In the genomic region with DNA sequence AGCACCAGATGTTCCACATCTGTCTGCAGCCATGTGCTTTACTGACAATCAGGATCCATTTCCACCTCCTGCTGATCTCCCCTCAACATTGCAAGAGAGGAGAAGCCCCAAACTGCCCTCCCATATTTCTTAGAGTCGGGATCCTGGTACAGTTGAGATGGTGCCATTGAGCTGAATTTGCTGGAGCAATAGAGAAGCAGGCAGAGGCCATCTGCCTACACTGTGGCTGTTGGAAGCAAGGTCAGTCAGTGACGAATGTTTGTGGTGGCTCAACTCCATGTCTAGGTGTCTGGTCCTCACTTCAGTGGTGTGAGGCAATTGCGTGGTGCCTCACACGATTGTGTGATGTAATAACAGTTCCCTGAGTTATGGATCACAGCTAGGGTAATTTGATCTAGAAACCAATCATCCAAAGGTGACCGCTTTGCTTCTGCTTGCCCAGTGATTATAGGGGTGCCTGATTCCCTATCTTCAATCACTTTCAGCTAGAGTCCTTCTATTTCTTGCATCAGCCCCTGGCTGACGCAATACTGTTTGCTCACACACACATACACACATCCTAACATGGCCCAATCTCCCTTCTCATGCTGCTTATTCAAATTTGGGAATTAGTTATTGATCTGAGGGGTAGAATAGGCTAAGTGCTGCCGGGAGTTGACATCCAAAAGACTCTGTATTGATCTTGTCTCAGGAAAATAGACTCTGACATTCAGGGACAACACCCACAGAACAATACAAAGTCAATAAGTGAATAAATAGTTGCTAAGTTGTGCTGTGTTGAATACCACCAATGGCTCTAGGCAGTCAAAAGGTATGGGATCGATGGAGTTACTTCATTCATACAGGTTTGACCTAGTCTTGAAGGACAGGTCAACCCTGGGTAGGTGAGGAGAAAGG, we compare ENCODE assay signal across 23 cellular contexts. TPM values are rescaled to one million over a fixed set of nuclear protein-coding genes. Genes with fewer than 3 reads are reported as not detected.
DNase-seq lines count a peak whose midpoint lies in the region; ATAC-seq and TF ChIP-seq lines count a peak whose summit lies in the region.
"Had no signal": no experiment of that assay in that cellular context is flagged by ENCODE, and none has a peak within 500 bp of the region (broad histone marks: within the 10 kb centered on the region; RNA-seq: fewer than 3 reads in every experiment).

No MANE protein-coding gene starts in this region.

- H4K5ac ChIP-seq in IMR-90 (ENCODE audit: low read depth, low read length), result no peak overlapping the region

- no peak overlapping the region for H2BK12ac ChIP-seq in trophoblast cell (ENCODE audit: low read length)

- H2AFZ ChIP-seq in IMR-90 (replicated peaks; ENCODE audit: low read length, poor library complexity) (no peak overlapping the region), trophoblast cell (ENCODE audit: insufficient read depth, low read length, poor library complexity) (no peak overlapping the region)
- H2AFZ ChIP-seq: parathyroid adenoma had no signal

- WGBS in IMR-90 (ENCODE audit: extremely low coverage in 2 of 2, insufficient read length in 1 of 2), 2 experiments, result no CpG with 5 or more reads among the region's 8 CpGs
- no CpG with 5 or more reads among the region's 8 CpGs for WGBS in trophoblast cell (ENCODE audit: extremely low coverage, insufficient coverage, insufficient read length)

- H3K4me1 Mint-ChIP-seq in WTC11, result no peaks in the 10 kb centered on the region
- peaks cover 2% of the 10 kb centered on the region for H3K4me1 Mint-ChIP-seq in activated CD4-positive, alpha-beta T cell treated with anti-CD3 and anti-CD28 coated beads for 36 hours
- H3K4me1 Mint-ChIP-seq: naive thymus-derived CD8-positive, alpha-beta T cell had no signal

- no peak overlapping the region for H2AK9ac ChIP-seq in IMR-90 (replicated peaks; ENCODE audit: low read depth, low read length, poor library complexity)

- H4K12ac ChIP-seq in trophoblast cell (ENCODE audit: low read depth, low read length), result no peak overlapping the region

- TF ChIP-seq CTCF in IMR-90 (conservative IDR thresholded peaks at IDR 0.05; ENCODE audit: low read depth, low read length) (no peak), WTC11 (IDR thresholded peaks at IDR 0.05) (no peak), fibroblast of pulmonary artery (IDR thresholded peaks at IDR 0.05; ENCODE audit: low read length, missing control alignments) (no peak)

- no TSS peak for BruUV-seq in IMR-90 (replicated peaks; lab: Mats Ljungman, UMichigan)

- no peak overlapping the region for H3K4me3 ChIP-seq in IMR-90 (ENCODE audit: insufficient read depth, low read depth, low read length)
- H3K4me3 ChIP-seq in fibroblast of pulmonary artery (replicated peaks; ENCODE audit: low read depth, low read length), result no peak overlapping the region
- no peak overlapping the region for H3K4me3 ChIP-seq in trophoblast cell (ENCODE audit: low read depth, low read length)
- H3K4me3 ChIP-seq: adrenal gland; BLaER1 treated with 17β-estradiol and CSF1 and Interleukin-3, amounts not matched to agents 10 nM and 100 nM; esophagus squamous epithelium; skin epidermis had no signal

- H3K14ac ChIP-seq in IMR-90 (replicated peaks; ENCODE audit: low read depth, low read length) (no peak overlapping the region), trophoblast cell (ENCODE audit: low read length) (no peak overlapping the region)

- H3K9ac ChIP-seq in IMR-90 (ENCODE audit: low read depth, low read length), result no peak overlapping the region
- H3K9ac ChIP-seq in trophoblast cell (ENCODE audit: low read length), result no peak overlapping the region
- H3K9ac ChIP-seq: BLaER1 treated with 17β-estradiol and CSF1 and Interleukin-3, amounts not matched to agents 10 nM and 100 nM; parathyroid adenoma had no signal

- POLR2A ChIA-PET in IMR-90 (lab: Charles Lee; ENCODE audit: unreplicated experiment) (interaction anchor here (0.5 kb wide), 1 partner anchor 262 kb away, joined by 17 read pairs; no protein-coding TSS in a partner anchor), WTC11 (lab: Charles Lee) (no interaction called here)
- POLR2A ChIA-PET in activated CD4-positive, alpha-beta T cell treated with anti-CD3 and anti-CD28 coated beads for 36 hours (lab: Charles Lee), result no interaction called here

- intact Hi-C loops in IMR-90 (cut with micrococcal nuclease) (no loop called here), Right ventricle myocardium superior (cut with DNase I) (no loop called here)
- intact Hi-C loops in activated CD4-positive, alpha-beta T cell treated with anti-CD3 and anti-CD28 coated beads for 36 hours (cut with DNase I, micrococcal nuclease), result no loop called here

- H3K27me3 Mint-ChIP-seq in WTC11 (ENCODE audit: low read depth), result peaks cover 12% of the 10 kb centered on the region
- peaks cover 15% of the 10 kb centered on the region for H3K27me3 Mint-ChIP-seq in activated CD4-positive, alpha-beta T cell treated with anti-CD3 and anti-CD28 coated beads for 36 hours

- H4K20me1 ChIP-seq in IMR-90 (ENCODE audit: insufficient read depth, low read length), result no peaks in the 10 kb centered on the region
- H4K20me1 ChIP-seq: BLaER1 treated with 17β-estradiol and CSF1 and Interleukin-3, amounts not matched to agents 10 nM and 100 nM had no signal

- H3K36me3 ChIP-seq in IMR-90 (ENCODE audit: control insufficient read depth, insufficient read depth, low read length) (no peaks in the 10 kb centered on the region), trophoblast cell (ENCODE audit: control insufficient read depth in 1 of 2, insufficient read depth in 2 of 2, low read length in 2 of 2) (no peaks in the 10 kb centered on the region)
- H3K36me3 ChIP-seq: adrenal gland; BLaER1 treated with 17β-estradiol and CSF1 and Interleukin-3, amounts not matched to agents 10 nM and 100 nM; esophagus squamous epithelium had no signal

- TF ChIP-seq RAD21 in IMR-90 (IDR thresholded peaks at IDR 0.05; ENCODE audit: low read length), result no peak

- H2BK120ac ChIP-seq in IMR-90 (ENCODE audit: low read depth, low read length) (no peak overlapping the region), trophoblast cell (ENCODE audit: insufficient read depth, low read length, poor library complexity) (no peak overlapping the region)

- H3K4me2 ChIP-seq in IMR-90 (ENCODE audit: low read depth, low read length) (no peak overlapping the region), trophoblast cell (ENCODE audit: low read length) (no peak overlapping the region)
- H3K4me2 ChIP-seq: BLaER1 treated with 17β-estradiol and CSF1 and Interleukin-3, amounts not matched to agents 10 nM and 100 nM had no signal

- H3K27me3 ChIP-seq in IMR-90 (ENCODE audit: control insufficient read depth, insufficient read depth, low read length) (no peaks in the 10 kb centered on the region; the same call in 1 of the 2 replicates), trophoblast cell (ENCODE audit: insufficient read depth, low read length) (no peaks in the 10 kb centered on the region)
- H3K27me3 ChIP-seq: adrenal gland; BLaER1 treated with 17β-estradiol and CSF1 and Interleukin-3, amounts not matched to agents 10 nM and 100 nM; esophagus squamous epithelium had no signal

- in situ Hi-C loops in IMR-90 (cut with MboI; ENCODE audit: low sequenced_read_pairs), result no loop called here

- H4K91ac ChIP-seq in IMR-90 (ENCODE audit: insufficient read depth, low read depth, low read length) (peak overlapping the region; percentile 36; the same call in 1 of the 2 replicates), trophoblast cell (ENCODE audit: low read depth, low read length) (no peak overlapping the region)

- no peak overlapping the region for H3K4me3 Mint-ChIP-seq in WTC11
- no peak overlapping the region for H3K4me3 Mint-ChIP-seq in activated CD4-positive, alpha-beta T cell treated with anti-CD3 and anti-CD28 coated beads for 36 hours
- H3K4me3 Mint-ChIP-seq: activated CD4-positive, alpha-beta T cell treated with anti-CD3 and anti-CD28 coated beads, Interleukin-2, amount 10 ng/mL, durations not matched to agents 24 days and 14 days; memory B cell; naive thymus-derived CD8-positive, alpha-beta T cell had no signal

- CTCF ChIA-PET in IMR-90 (lab: Yijun Ruan, JAX), result interaction anchor here (0.6 kb wide), 1 partner anchor 49 kb away, joined by 3 read pairs; no protein-coding TSS in a partner anchor
- CTCF ChIA-PET in WTC11 (lab: Charles Lee), result no interaction called here
- CTCF ChIA-PET in activated CD4-positive, alpha-beta T cell treated with anti-CD3 and anti-CD28 coated beads for 36 hours (lab: Charles Lee), result no interaction called here

- H3K4me1 ChIP-seq in IMR-90 (ENCODE audit: control insufficient read depth, insufficient read depth, low read length), result peaks cover 8% of the 10 kb centered on the region
- H3K4me1 ChIP-seq in trophoblast cell (ENCODE audit: control insufficient read depth in 1 of 2, insufficient read depth in 2 of 2, low read length in 2 of 2), result no peaks in the 10 kb centered on the region
- H3K4me1 ChIP-seq: adrenal gland; BLaER1 treated with 17β-estradiol and CSF1 and Interleukin-3, amounts not matched to agents 10 nM and 100 nM; parathyroid adenoma had no signal

- no peaks in the 10 kb centered on the region for H3K36me3 Mint-ChIP-seq in WTC11
- no peaks in the 10 kb centered on the region for H3K36me3 Mint-ChIP-seq in activated CD4-positive, alpha-beta T cell treated with anti-CD3 and anti-CD28 coated beads for 36 hours (ENCODE audit: low read depth)
- H3K36me3 Mint-ChIP-seq: memory B cell; naive thymus-derived CD8-positive, alpha-beta T cell had no signal

- peaks cover 5% of the 10 kb centered on the region for H3K9me3 Mint-ChIP-seq in WTC11
- H3K9me3 Mint-ChIP-seq in activated CD4-positive, alpha-beta T cell treated with anti-CD3 and anti-CD28 coated beads for 36 hours (ENCODE audit: low read depth), result no peaks in the 10 kb centered on the region
- H3K9me3 Mint-ChIP-seq: activated CD4-positive, alpha-beta T cell treated with anti-CD3 and anti-CD28 coated beads, Interleukin-2, amount 10 ng/mL, durations not matched to agents 24 days and 14 days; memory B cell; naive thymus-derived CD8-positive, alpha-beta T cell had no signal

- no peak for TF ChIP-seq POLR2A in IMR-90 (IDR thresholded peaks at IDR 0.05; ENCODE audit: low read depth, low read length)

- H3K4ac ChIP-seq in IMR-90 (ENCODE audit: low read depth, low read length) (no peak overlapping the region; the same call in 1 of the 2 replicates), trophoblast cell (ENCODE audit: low read depth, low read length) (no peak overlapping the region)

- no peak overlapping the region for H3K27ac Mint-ChIP-seq in WTC11
- H3K27ac Mint-ChIP-seq in activated CD4-positive, alpha-beta T cell treated with anti-CD3 and anti-CD28 coated beads for 36 hours, result no peak overlapping the region
- H3K27ac Mint-ChIP-seq: activated CD4-positive, alpha-beta T cell treated with anti-CD3 and anti-CD28 coated beads, Interleukin-2, amount 10 ng/mL, durations not matched to agents 24 days and 14 days; memory B cell; naive thymus-derived CD8-positive, alpha-beta T cell had no signal

- H3K79me1 ChIP-seq in IMR-90 (ENCODE audit: low read depth in 1 of 2, low read length in 2 of 2), result no peaks in the 10 kb centered on the region
- no peaks in the 10 kb centered on the region for H3K79me1 ChIP-seq in trophoblast cell (ENCODE audit: low read length)

- dilution Hi-C loops in IMR-90 (cut with HindIII; ENCODE audit: low sequenced_read_pairs, unreplicated experiment), result no loop called here

- H3K23ac ChIP-seq in IMR-90 (ENCODE audit: low read depth, low read length), result no peak overlapping the region
- no peak overlapping the region for H3K23ac ChIP-seq in trophoblast cell (ENCODE audit: low read length)

- H2BK15ac ChIP-seq in IMR-90 (ENCODE audit: low read depth, low read length), result no peak overlapping the region

- H2BK5ac ChIP-seq in IMR-90 (ENCODE audit: low read depth, low read length, poor library complexity, severe bottlenecking), result no peak overlapping the region
- H2BK5ac ChIP-seq in trophoblast cell (ENCODE audit: low read depth, low read length, poor library complexity), result no peak overlapping the region

- no peak for ATAC-seq in IMR-90 (ENCODE audit: low read depth)
- no peak for ATAC-seq in WTC11
- ATAC-seq in activated CD4-positive, alpha-beta T cell treated with anti-CD3 and anti-CD28 coated beads for 36 hours, result no peak
- ATAC-seq in Right ventricle myocardium superior (ENCODE audit: poor library complexity), result no peak
- ATAC-seq: naive thymus-derived CD8-positive, alpha-beta T cell had no signal

- H4K8ac ChIP-seq in IMR-90 (ENCODE audit: low read depth in 2 of 2, low read length in 2 of 2) (no peak overlapping the region), trophoblast cell (ENCODE audit: low read depth, low read length) (no peak overlapping the region)

- no peaks in the 10 kb centered on the region for H3K9me1 ChIP-seq in IMR-90 (ENCODE audit: insufficient read depth, low read length)

- DNase-seq in IMR-90, result peak; percentile 18
- DNase-seq in WTC11 (ENCODE audit: low spot score), result no peak
- peak; percentile 66 for DNase-seq in fibroblast of pulmonary artery (ENCODE audit: low read depth)
- peak; percentile 19 for DNase-seq in renal cortical epithelial cell (ENCODE audit: low read depth)
- DNase-seq in activated CD4-positive, alpha-beta T cell treated with anti-CD3 and anti-CD28 coated beads for 36 hours, result no peak
- DNase-seq in trophoblast cell, result no peak
- no peak for DNase-seq in NCI-H1105 (lab: John Stamatoyannopoulos, UW)
- DNase-seq in Right ventricle myocardium superior, result no peak
- DNase-seq: activated CD4-positive, alpha-beta T cell treated with anti-CD3 and anti-CD28 coated beads, Interleukin-2, amount 10 ng/mL, durations not matched to agents 24 days and 14 days; activated effector memory CD4-positive, alpha-beta T cell treated with anti-CD3 and anti-CD28 coated beads, Interleukin-2, amount 50 U/mL, for 16 hours; adrenal gland; central memory CD4-positive, alpha-beta T cell; esophagus squamous epithelium; hypothalamus; Kasumi-1; kidney; naive thymus-derived CD8-positive, alpha-beta T cell; NCI-H1436 treated with DMSO at 0.1 percent for 48 hours; stimulated activated CD4-positive, alpha-beta T cell treated with anti-CD3 and anti-CD28 coated beads, Interleukin-4, amount 100 ng/mL, for 24 hours had no signal

- H2BK20ac ChIP-seq in IMR-90 (ENCODE audit: low read depth, low read length), result 0 out of 2 replicates have a peak overlapping the region, but pooled peaks have one; percentile 67

- no peaks in the 10 kb centered on the region for H3K9me3 ChIP-seq in IMR-90 (ENCODE audit: control insufficient read depth, insufficient read depth, low read length)
- H3K9me3 ChIP-seq in trophoblast cell (ENCODE audit: insufficient read depth, low read depth, low read length), result no peaks in the 10 kb centered on the region
- H3K9me3 ChIP-seq: adrenal gland; BLaER1 treated with 17β-estradiol and CSF1 and Interleukin-3, amounts not matched to agents 10 nM and 100 nM; esophagus squamous epithelium had no signal

- H3K79me2 ChIP-seq in trophoblast cell (ENCODE audit: control insufficient read depth, insufficient read depth, low read length, poor library complexity), result no peaks in the 10 kb centered on the region
- H3K79me2 ChIP-seq: parathyroid adenoma had no signal

- no peak overlapping the region for H2AK5ac ChIP-seq in IMR-90 (ENCODE audit: low read depth, low read length)
- H2AK5ac ChIP-seq in trophoblast cell (ENCODE audit: low read length), result no peak overlapping the region

- peak overlapping the region; percentile 7 for H3K18ac ChIP-seq in IMR-90 (ENCODE audit: low read depth, low read length)
- H3K18ac ChIP-seq in trophoblast cell (ENCODE audit: low read length), result no peak overlapping the region

- H3K56ac ChIP-seq in IMR-90 (ENCODE audit: extremely low read depth, insufficient read depth, low read length), result no peak overlapping the region

- no peak overlapping the region for H3K27ac ChIP-seq in IMR-90 (ENCODE audit: insufficient read depth, low read length)
- H3K27ac ChIP-seq in trophoblast cell (ENCODE audit: low read depth, low read length), result no peak overlapping the region
- H3K27ac ChIP-seq: adrenal gland; BLaER1 treated with 17β-estradiol and CSF1 and Interleukin-3, amounts not matched to agents 10 nM and 100 nM; parathyroid adenoma; skin epidermis had no signal

RNA-seq across cellular contexts. Expression of a gene that starts 46.1 kb away (rescaled TPM):
- total RNA-seq in IMR-90 (2012; rRNA removed), result 15.6 and 19.7 TPM in 2 replicates
- 9.9 and 10.0 TPM in 2 replicates for polyA plus RNA-seq in IMR-90 (2012; rRNA removed)
- polyA plus RNA-seq in IMR-90 (2012; cell fraction: cytosol; rRNA removed), result 2.7 and 3.8 TPM in 2 replicates
- 7.2 and 11.2 TPM in 2 replicates for polyA plus RNA-seq in IMR-90 (2012; cell fraction: nucleus; rRNA removed; ENCODE audit: low replicate concordance)
- total RNA-seq in WTC11 (2021), result 31.5 to 35.5 TPM (median 32.6 TPM) in 3 replicates
- total RNA-seq in renal cortical epithelial cell, result 11.5 and 12.5 TPM in 2 replicates
- 10 to 100 TPM; 13.6 to 15.5 TPM for total RNA-seq in activated CD4-positive, alpha-beta T cell treated with anti-CD3 and anti-CD28 coated beads for 36 hours
- 23.3 and 24.1 TPM in 2 replicates for polyA plus RNA-seq in trophoblast cell (2013)
- 5.8 TPM for total RNA-seq in Right ventricle myocardium superior

Comparison
In these comparisons a context has a peak if more than half of its experiments do, and no peak if none do; other contexts are left out.
1. DNase-seq: peak in IMR-90 (single experiment), fibroblast of pulmonary artery (single experiment) and renal cortical epithelial cell (single experiment); none in WTC11 (single experiment), activated CD4-positive, alpha-beta T cell treated with anti-CD3 and anti-CD28 coated beads for 36 hours (single experiment), trophoblast cell (0 of 2), NCI-H1105 (single experiment) and Right ventricle myocardium superior (single experiment).